8 cellular contexts compared by ENCODE assay signal in the genomic region with DNA sequence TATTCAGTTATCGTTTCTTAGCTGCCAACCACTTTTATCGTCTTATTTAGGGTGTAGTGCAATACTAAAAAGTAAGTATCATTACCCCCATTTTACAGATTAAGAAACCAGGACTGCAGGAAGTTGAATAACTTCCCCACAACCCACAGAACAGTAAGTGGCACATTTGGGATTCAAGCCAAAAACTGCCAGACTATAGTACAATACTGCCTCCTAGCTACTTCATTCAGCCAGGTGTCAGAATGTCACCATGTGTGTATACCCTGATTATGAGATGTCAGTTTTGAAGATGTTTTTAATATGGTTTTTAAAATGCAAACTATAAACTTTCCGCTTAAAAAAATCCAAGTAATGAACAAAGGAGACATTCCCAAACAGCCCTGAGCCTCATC.
DNase-seq lines count a peak whose midpoint lies in the region; ATAC-seq and TF ChIP-seq lines count a peak whose summit lies in the region.

No MANE protein-coding gene starts in this region.

- no peak for TF ChIP-seq POLR2A in adrenal gland (IDR thresholded peaks at IDR 0.05)

- 74 to 86% (median 78%) methylated on average over 3 of the region's 3 CpGs for WGBS in adrenal gland, 4 donors

- H3K27me3 ChIP-seq in adrenal gland (peaks cover 12% of the 10 kb centered on the region), kidney epithelial cell (ENCODE audit: control insufficient read depth, insufficient read depth, low read length) (no peaks in the 10 kb centered on the region)

- peaks cover 3% of the 10 kb centered on the region for H3K9me3 Mint-ChIP-seq in activated CD4-positive, alpha-beta T cell treated with anti-CD3 and anti-CD28 coated beads, Interleukin-2, amount 10 ng/mL, durations not matched to agents 7 days and 5 days

- H3K36me3 ChIP-seq in adrenal gland (replicated peaks in 1 of 2) = no peaks in the 10 kb centered on the region
- H3K36me3 ChIP-seq in kidney epithelial cell (ENCODE audit: control insufficient read depth, insufficient read depth, low read length) = no peaks in the 10 kb centered on the region

- peak; percentile 49 for DNase-seq in activated CD4-positive, alpha-beta T cell treated with anti-CD3 and anti-CD28 coated beads, Interleukin-2, amount 10 ng/mL, durations not matched to agents 7 days and 5 days
- no peak for DNase-seq in activated CD4-positive, alpha-beta T cell treated with anti-CD3 and anti-CD28 coated beads, Interleukin-2, amount 50 U/mL, for 48 hours
- DNase-seq in NCI-H1048 (lab: John Stamatoyannopoulos, UW) (peak; percentile 30), adrenal gland (peak in 4 of 7 donors; percentile 27 to 47 (median 36)), kidney epithelial cell (ENCODE audit: low read depth) (no peak), GM19240 (ENCODE audit: insufficient read length, low spot score) (no peak)

- H3K4me3 ChIP-seq in adrenal gland = no peak overlapping the region
- H3K4me3 ChIP-seq in kidney epithelial cell (ENCODE audit: low read depth, low read length) = no peak overlapping the region

- H3K27me3 Mint-ChIP-seq in activated CD4-positive, alpha-beta T cell treated with anti-CD3 and anti-CD28 coated beads, Interleukin-2, amount 10 ng/mL, durations not matched to agents 7 days and 5 days = peaks cover 13% of the 10 kb centered on the region

- TF ChIP-seq CTCF in adrenal gland (IDR thresholded peaks at IDR 0.05) = peak in 5 of 6 experiments; percentile 47 to 60 (median 50)
- peak; percentile 59 for TF ChIP-seq CTCF in kidney epithelial cell (IDR thresholded peaks at IDR 0.05; ENCODE audit: insufficient read depth, low read length, poor library complexity, severe bottlenecking)

- peaks cover 2% of the 10 kb centered on the region for H3K36me3 Mint-ChIP-seq in activated CD4-positive, alpha-beta T cell treated with anti-CD3 and anti-CD28 coated beads, Interleukin-2, amount 10 ng/mL, durations not matched to agents 7 days and 5 days (ENCODE audit: low read depth)

- no peak overlapping the region for H3K4me3 Mint-ChIP-seq in activated CD4-positive, alpha-beta T cell treated with anti-CD3 and anti-CD28 coated beads, Interleukin-2, amount 10 ng/mL, durations not matched to agents 7 days and 5 days

- ATAC-seq in HG03565 (IDR thresholded peaks at IDR 0.05; ENCODE audit: unreplicated experiment) (no peak), HG02571 (IDR thresholded peaks at IDR 0.05; ENCODE audit: unreplicated experiment) (no peak)

- peaks cover 10% of the 10 kb centered on the region for H3K4me1 Mint-ChIP-seq in activated CD4-positive, alpha-beta T cell treated with anti-CD3 and anti-CD28 coated beads, Interleukin-2, amount 10 ng/mL, durations not matched to agents 7 days and 5 days

- peak overlapping the region in 1 of 5 donors; percentile 14 for H3K27ac ChIP-seq in adrenal gland

- CTCF ChIA-PET in activated CD4-positive, alpha-beta T cell treated with anti-CD3 and anti-CD28 coated beads, Interleukin-2, amount 10 ng/mL, durations not matched to agents 7 days and 5 days (lab: Charles Lee) = interaction anchor here (1.2 to 1.8 kb wide), 3 partner anchors 17 to 130 kb away, joined by 3 to 7 read pairs (median 6); no protein-coding TSS in a partner anchor

- no peaks in the 10 kb centered on the region for H3K9me3 ChIP-seq in adrenal gland (replicated peaks in 1 of 3)

- intact Hi-C loops in adrenal gland (cut with DNase I) = loop anchor here in 1 of 2 donors (10.0 kb wide), 1 partner anchor 134 kb away; a partner anchor contains a TSS

- no peaks in the 10 kb centered on the region for H3K4me1 ChIP-seq in adrenal gland (replicated peaks in 1 of 2)

- POLR2A ChIA-PET in activated CD4-positive, alpha-beta T cell treated with anti-CD3 and anti-CD28 coated beads, Interleukin-2, amount 10 ng/mL, durations not matched to agents 7 days and 5 days (lab: Charles Lee) = no interaction called here

- H3K27ac Mint-ChIP-seq in activated CD4-positive, alpha-beta T cell treated with anti-CD3 and anti-CD28 coated beads, Interleukin-2, amount 10 ng/mL, durations not matched to agents 7 days and 5 days = no peak overlapping the region

Comparison
In these comparisons a context has a peak if more than half of its experiments do, and no peak if none do; other contexts are left out.
1. DNase-seq: peak in activated CD4-positive, alpha-beta T cell treated with anti-CD3 and anti-CD28 coated beads, Interleukin-2, amount 10 ng/mL, durations not matched to agents 7 days and 5 days (single experiment), NCI-H1048 (single experiment) and adrenal gland (4 of 7); none in activated CD4-positive, alpha-beta T cell treated with anti-CD3 and anti-CD28 coated beads, Interleukin-2, amount 50 U/mL, for 48 hours (0 of 2), kidney epithelial cell (single experiment) and GM19240 (single experiment).